ENCODE assay signal across 29 cellular contexts in the genomic region with DNA sequence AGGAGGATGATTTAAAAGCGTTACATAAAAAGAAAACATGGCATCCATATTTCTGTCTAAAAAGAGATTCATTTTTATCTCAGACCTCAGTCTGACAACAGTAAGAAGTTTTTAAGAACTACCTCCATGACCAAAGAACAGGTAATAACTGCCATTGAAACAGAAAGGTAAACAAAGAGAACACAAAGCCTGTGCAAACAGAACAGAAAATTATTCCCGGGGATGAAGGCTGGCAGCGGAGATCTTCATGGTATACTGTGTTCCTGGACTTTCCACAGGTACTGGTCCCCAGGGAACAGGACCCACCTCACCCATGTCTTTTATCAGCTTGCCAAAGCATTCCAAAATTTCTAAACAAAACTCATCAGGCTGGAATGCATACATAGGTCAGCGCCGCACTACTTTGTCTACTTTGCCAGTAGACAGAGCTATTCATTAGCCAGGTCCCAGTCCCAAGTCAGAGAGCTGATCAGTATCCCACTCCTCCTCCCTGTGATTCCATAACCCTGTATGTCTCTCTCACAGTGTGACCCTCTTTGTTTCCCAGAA.
A peak's percentile ranks its signal among the peaks of the same experiment; 100 is the strongest.
DNase-seq lines count a peak whose midpoint lies in the region; ATAC-seq, FAIRE-seq and TF ChIP-seq lines count a peak whose summit lies in the region.
"Had no signal": no experiment of that assay in that cellular context is flagged by ENCODE, and none has a peak within 500 bp of the region (broad histone marks: within the 10 kb centered on the region; RNA-seq: fewer than 3 reads in every experiment).

No MANE protein-coding gene starts in this region.

- no peak overlapping the region for H3K9ac ChIP-seq in mammary epithelial cell (ENCODE audit: insufficient read depth, low read length)
- H3K9ac ChIP-seq: BLaER1 had no signal

- peaks cover 21% of the 10 kb centered on the region for H3K4me1 ChIP-seq in mammary epithelial cell (ENCODE audit: insufficient read depth, low read length)
- H3K4me1 ChIP-seq: ascending aorta, BLaER1, gastrocnemius medialis, stomach, transverse colon had no signal

- H3K27me3 Mint-ChIP-seq in MCF 10A (ENCODE audit: insufficient read depth, unreplicated experiment) = no peaks in the 10 kb centered on the region
- H3K27me3 Mint-ChIP-seq in stimulated activated naive CD8-positive, alpha-beta T cell treated with anti-CD3 and anti-CD28 coated beads, Interleukin-15, amount 100 ng/mL, for 72 hours = no peaks in the 10 kb centered on the region
- H3K27me3 Mint-ChIP-seq: natural killer cell treated with Interleukin-12 subunit alpha and Interleukin-12 subunit beta and Interleukin-15 and Interleukin-18, amount 100 ng/mL, for 72 hours had no signal

- in situ Hi-C loops in mammary epithelial cell (cut with MboI; ENCODE audit: low sequenced_read_pairs in 2 of 2) = loop anchor here in 1 of 2 donors (25.0 kb wide), 1 partner anchor 165 kb away; no protein-coding TSS in a partner anchor

- no peaks in the 10 kb centered on the region for H3K36me3 ChIP-seq in mammary epithelial cell (ENCODE audit: insufficient read depth, low read length)
- H3K36me3 ChIP-seq in kidney epithelial cell (ENCODE audit: control insufficient read depth, insufficient read depth, low read length) = no peaks in the 10 kb centered on the region
- H3K36me3 ChIP-seq: ascending aorta, BLaER1, gastrocnemius medialis, stomach, transverse colon had no signal

- no peak for ATAC-seq in stimulated activated naive CD8-positive, alpha-beta T cell treated with anti-CD3 and anti-CD28 coated beads, Interleukin-15, amount 100 ng/mL, for 72 hours
- ATAC-seq in GM21367 (IDR thresholded peaks at IDR 0.05; ENCODE audit: unreplicated experiment) = no peak
- ATAC-seq: gastrocnemius medialis; HCT116; left ventricle myocardium superior; natural killer cell treated with Interleukin-12 subunit alpha and Interleukin-12 subunit beta and Interleukin-15 and Interleukin-18, amount 100 ng/mL, for 72 hours; Right ventricle myocardium inferior had no signal

- no peaks in the 10 kb centered on the region for H3K79me2 ChIP-seq in mammary epithelial cell (ENCODE audit: insufficient read depth, low read length)

- H3K9me3 Mint-ChIP-seq in MCF 10A (ENCODE audit: unreplicated experiment) = peaks cover 5% of the 10 kb centered on the region
- H3K9me3 Mint-ChIP-seq in stimulated activated naive CD8-positive, alpha-beta T cell treated with anti-CD3 and anti-CD28 coated beads, Interleukin-15, amount 100 ng/mL, for 72 hours = peaks cover 4 to 14% of the 10 kb centered on the region in 2 donors
- H3K9me3 Mint-ChIP-seq: T-helper 2 cell treated with Interferon-gamma antibody and Interleukin-4, amounts not matched to agents 5 μg/mL and 100 μg/mL, for 36 hours had no signal

- no peaks in the 10 kb centered on the region for H3K4me1 Mint-ChIP-seq in MCF 10A (ENCODE audit: insufficient read depth, unreplicated experiment)
- no peaks in the 10 kb centered on the region for H3K4me1 Mint-ChIP-seq in stimulated activated naive CD8-positive, alpha-beta T cell treated with anti-CD3 and anti-CD28 coated beads, Interleukin-15, amount 100 ng/mL, for 72 hours

- 29% methylated on average over 5 of the region's 5 CpGs for whole genome bisulfite sequencing in mammary epithelial cell (ENCODE audit: low coverage, missing lambda C conversion rate)

- H3K27me3 ChIP-seq in mammary epithelial cell (ENCODE audit: insufficient read depth, low read length) (no peaks in the 10 kb centered on the region), kidney epithelial cell (ENCODE audit: control insufficient read depth, insufficient read depth, low read length) (no peaks in the 10 kb centered on the region)
- H3K27me3 ChIP-seq: ascending aorta, BLaER1, gastrocnemius medialis, stomach, transverse colon had no signal

- H3K4me3 ChIP-seq in mammary epithelial cell (replicated peaks in 1 of 3; ENCODE audit: insufficient read depth in 1 of 3, low read depth in 2 of 3, low read length in 3 of 3) (no peak overlapping the region), kidney epithelial cell (ENCODE audit: low read depth, low read length) (no peak overlapping the region)
- H3K4me3 ChIP-seq: ascending aorta, BLaER1, gastrocnemius medialis, skin epidermis, stomach, transverse colon had no signal

- no peaks in the 10 kb centered on the region for H4K20me1 ChIP-seq in mammary epithelial cell (ENCODE audit: insufficient read depth, low read length)
- H4K20me1 ChIP-seq: BLaER1 had no signal

- no peak overlapping the region for H3K4me3 Mint-ChIP-seq in MCF 10A (ENCODE audit: unreplicated experiment)
- H3K4me3 Mint-ChIP-seq in stimulated activated naive CD8-positive, alpha-beta T cell treated with anti-CD3 and anti-CD28 coated beads, Interleukin-15, amount 100 ng/mL, for 72 hours = no peak overlapping the region
- H3K4me3 Mint-ChIP-seq: activated naive CD8-positive, alpha-beta T cell; natural killer cell treated with Interleukin-12 subunit alpha and Interleukin-12 subunit beta and Interleukin-15 and Interleukin-18, amount 100 ng/mL, for 72 hours; T-helper 2 cell treated with Interferon-gamma antibody and Interleukin-4, amounts not matched to agents 5 μg/mL and 100 μg/mL, for 36 hours had no signal

- H3K27ac ChIP-seq in mammary epithelial cell (ENCODE audit: insufficient read depth, low read depth, low read length) = no peak overlapping the region
- H3K27ac ChIP-seq: ascending aorta, BLaER1, gastrocnemius medialis, skin epidermis, stomach, transverse colon had no signal

- H2AFZ ChIP-seq in mammary epithelial cell (ENCODE audit: low read depth, low read length) = peak overlapping the region; percentile 56

- no peak overlapping the region for H3K27ac Mint-ChIP-seq in MCF 10A (ENCODE audit: low read depth, unreplicated experiment)
- no peak overlapping the region for H3K27ac Mint-ChIP-seq in stimulated activated naive CD8-positive, alpha-beta T cell treated with anti-CD3 and anti-CD28 coated beads, Interleukin-15, amount 100 ng/mL, for 72 hours
- H3K27ac Mint-ChIP-seq: activated naive CD8-positive, alpha-beta T cell; natural killer cell treated with Interleukin-12 subunit alpha and Interleukin-12 subunit beta and Interleukin-15 and Interleukin-18, amount 100 ng/mL, for 72 hours; T-helper 2 cell treated with Interferon-gamma antibody and Interleukin-4, amounts not matched to agents 5 μg/mL and 100 μg/mL, for 36 hours had no signal

- H3K36me3 Mint-ChIP-seq in MCF 10A (ENCODE audit: insufficient read depth, unreplicated experiment) = no peaks in the 10 kb centered on the region
- H3K36me3 Mint-ChIP-seq: natural killer cell treated with Interleukin-12 subunit alpha and Interleukin-12 subunit beta and Interleukin-15 and Interleukin-18, amount 100 ng/mL, for 72 hours had no signal

- intact Hi-C loops in mammary epithelial cell (cut with micrococcal nuclease) (no loop called here), MCF 10A (cut with micrococcal nuclease) (no loop called here)

- POLR2A ChIA-PET in MCF 10A (lab: Yijun Ruan, JAX) = interaction anchor here (0.6 kb wide), 1 partner anchor 274 kb away, joined by 3 read pairs; no protein-coding TSS in a partner anchor

- CTCF ChIA-PET in mammary epithelial cell (lab: Charles Lee; ENCODE audit: low non-redundant PET) (interaction anchor here (0.7 kb wide), 1 partner anchor 181 kb away, joined by 3 read pairs; no protein-coding TSS in a partner anchor), MCF 10A (lab: Yijun Ruan, JAX) (interaction anchor here (0.7 to 1.0 kb wide), 2 partner anchors 226 to 248 kb away, joined by 3 to 4 read pairs; no protein-coding TSS in a partner anchor)

- FAIRE-seq in urothelium cell line (lab: Jason Lieb, UNC) = no peak

- no peak for TF ChIP-seq CTCF in mammary epithelial cell (conservative IDR thresholded peaks at IDR 0.05 in 1 of 2, IDR thresholded peaks at IDR 0.05 in 1 of 2; ENCODE audit: extremely low read depth in 1 of 2, insufficient read depth in 1 of 2, low read depth in 1 of 2, low read length in 2 of 2)
- no peak for TF ChIP-seq CTCF in MCF 10A (IDR thresholded peaks at IDR 0.05; ENCODE audit: unreplicated experiment)
- TF ChIP-seq CTCF in kidney epithelial cell (IDR thresholded peaks at IDR 0.05; ENCODE audit: insufficient read depth, low read length, poor library complexity, severe bottlenecking) = no peak

- H3K9me3 ChIP-seq in mammary epithelial cell (replicated peaks; ENCODE audit: insufficient read depth, low read length) = peaks cover 4% of the 10 kb centered on the region
- H3K9me3 ChIP-seq: ascending aorta, gastrocnemius medialis, transverse colon had no signal

- DNase-seq in mammary epithelial cell (no peak), MCF 10A (ENCODE audit: unreplicated experiment) (no peak), NCI-H748 treated with DMSO at 0.1 percent for 48 hours (lab: John Stamatoyannopoulos, UW) (peak; percentile 40), kidney epithelial cell (ENCODE audit: low read depth) (peak; percentile 38), urothelium cell line (ENCODE audit: low spot score) (peak; percentile 18), OCI-M2 (lab: John Stamatoyannopoulos, UW; ENCODE audit: unreplicated experiment) (no peak)
- DNase-seq in stimulated activated naive CD8-positive, alpha-beta T cell treated with anti-CD3 and anti-CD28 coated beads, Interleukin-15, amount 100 ng/mL, for 72 hours = no peak
- DNase-seq: activated effector memory CD4-positive, alpha-beta T cell treated with Interleukin-2 at 50 U/mL for 16 hours; central memory CD4-positive, alpha-beta T cell; gastrocnemius medialis; hippocampal formation; KG1; left ventricle myocardium superior; midbrain; NCI-H1694; NCI-H82; stimulated activated CD4-positive, alpha-beta T cell treated with anti-CD3 and anti-CD28 coated beads, Interleukin-1b, Interleukin-23, amount 100 ng/mL, for 48 hours; stimulated activated CD8-positive, alpha-beta memory T cell treated with anti-CD3 and anti-CD28 coated beads, Interleukin-4, amount 100 ng/mL, for 48 hours; stomach; transverse colon had no signal

- dilution Hi-C loops in mammary epithelial cell (cut with HindIII; ENCODE audit: low sequenced_read_pairs) = no loop called here

- BruUV-seq in mammary epithelial cell (replicated peaks; lab: Mats Ljungman, UMichigan) (no TSS peak), MCF 10A (replicated peaks; lab: Mats Ljungman, UMichigan) (no TSS peak)

- H3K4me2 ChIP-seq in mammary epithelial cell (ENCODE audit: insufficient read depth, low read depth, low read length) = peak overlapping the region; percentile 54
- H3K4me2 ChIP-seq: BLaER1 had no signal

Comparison
In these comparisons a context has a peak if more than half of its experiments do, and no peak if none do; other contexts are left out.
1. DNase-seq: peak in NCI-H748 treated with DMSO at 0.1 percent for 48 hours (single experiment), kidney epithelial cell (single experiment) and urothelium cell line (single experiment); none in mammary epithelial cell (single experiment), MCF 10A (single experiment), stimulated activated naive CD8-positive, alpha-beta T cell treated with anti-CD3 and anti-CD28 coated beads, Interleukin-15, amount 100 ng/mL, for 72 hours (0 of 2) and OCI-M2 (single experiment).